In the genomic region with DNA sequence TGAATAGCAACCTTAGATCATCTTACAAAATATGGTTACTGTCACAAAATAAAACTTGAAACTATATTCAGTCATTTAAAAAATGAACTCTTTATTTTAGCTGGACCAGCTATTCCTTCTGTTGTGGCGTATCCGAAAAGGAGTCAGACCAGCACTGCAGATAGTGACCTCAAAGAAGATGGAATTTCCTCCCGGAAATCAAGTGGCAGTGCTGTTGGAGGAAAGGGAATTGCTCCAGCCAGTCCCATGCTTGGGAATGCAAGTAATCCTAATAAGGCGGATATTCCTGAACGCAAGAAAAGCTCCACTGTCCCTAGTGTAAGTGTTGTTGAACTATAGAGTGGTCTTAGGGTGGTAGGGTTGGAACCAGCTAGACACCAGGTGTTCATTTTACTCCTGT, we compare ENCODE assay signal across 7 cellular contexts.
"Had no signal": no experiment of that assay in that cellular context is flagged by ENCODE, and none has a peak within 500 bp of the region (broad histone marks: within the 10 kb centered on the region; RNA-seq: fewer than 3 reads in every experiment).

No MANE protein-coding gene starts in this region.

- H3K4me1 Mint-ChIP-seq: GM23338, H9 had no signal

- H3K4me2 ChIP-seq: GM23338 had no signal

- H3K27ac Mint-ChIP-seq: GM23338, H9 had no signal

- H3K9me3 Mint-ChIP-seq: GM23338, H9 had no signal

- H2AFZ ChIP-seq: GM23338 had no signal

- H3K4me3 ChIP-seq: GM23338 had no signal

- H3K4me3 Mint-ChIP-seq: GM23338, H9 had no signal

- FAIRE-seq: H1, H54, HTR-8/SVneo had no signal

- DNase-seq: H9, HCEC 1CT, IMR-90 had no signal
